ENCODE assay signal across 1 cellular context in the genomic region with DNA sequence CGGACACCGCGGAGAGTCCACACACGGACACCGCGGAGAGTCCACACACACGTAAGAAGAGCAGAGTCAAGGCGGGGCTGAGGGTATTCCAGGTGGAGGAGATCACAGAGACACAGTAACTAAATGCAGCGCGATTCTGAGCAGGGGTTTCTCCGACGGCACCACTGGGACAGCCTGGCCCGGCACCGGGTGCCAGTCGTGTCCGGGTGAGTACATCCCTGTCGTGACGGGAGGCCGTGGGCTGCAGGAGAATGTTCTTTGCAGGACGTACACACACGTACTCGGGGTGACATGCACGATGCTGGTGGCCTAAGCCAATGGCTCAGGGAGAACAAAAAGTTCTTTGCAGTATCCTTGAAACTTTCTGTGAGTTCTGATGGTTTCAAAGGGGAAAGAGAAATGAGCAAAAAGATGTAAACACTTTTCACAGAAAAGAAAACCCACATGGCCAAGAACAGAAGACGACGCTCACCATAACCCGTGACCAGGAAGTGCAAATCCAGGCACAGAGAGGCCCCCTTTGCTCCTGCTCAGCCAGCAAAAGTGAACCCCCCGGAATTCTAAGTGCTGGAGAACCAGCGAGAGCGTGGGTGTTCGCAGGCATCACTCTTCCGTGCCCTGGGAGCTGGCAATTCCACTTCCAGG.
TF ChIP-seq lines count a peak whose summit lies in the region.

No MANE protein-coding gene starts in this region.

TF ChIP-seq in IMR-90, 13 proteins besides CTCF, POLR2A, EP300 and RAD21:
- TF ChIP-seq, protein P1, sequence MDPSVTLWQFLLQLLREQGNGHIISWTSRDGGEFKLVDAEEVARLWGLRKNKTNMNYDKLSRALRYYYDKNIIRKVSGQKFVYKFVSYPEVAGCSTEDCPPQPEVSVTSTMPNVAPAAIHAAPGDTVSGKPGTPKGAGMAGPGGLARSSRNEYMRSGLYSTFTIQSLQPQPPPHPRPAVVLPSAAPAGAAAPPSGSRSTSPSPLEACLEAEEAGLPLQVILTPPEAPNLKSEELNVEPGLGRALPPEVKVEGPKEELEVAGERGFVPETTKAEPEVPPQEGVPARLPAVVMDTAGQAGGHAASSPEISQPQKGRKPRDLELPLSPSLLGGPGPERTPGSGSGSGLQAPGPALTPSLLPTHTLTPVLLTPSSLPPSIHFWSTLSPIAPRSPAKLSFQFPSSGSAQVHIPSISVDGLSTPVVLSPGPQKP (IDR thresholded peaks at IDR 0.05; ENCODE audit: borderline replicate concordance, low read depth, low read length): no peak
- TF ChIP-seq MAFK (IDR thresholded peaks at IDR 0.05; ENCODE audit: low read depth, low read length): no peak
- TF ChIP-seq BHLHE40 (IDR thresholded peaks at IDR 0.05; ENCODE audit: low read depth, low read length): no peak
- no peak for TF ChIP-seq SMC3 (IDR thresholded peaks at IDR 0.05; ENCODE audit: low read depth, low read length)
- no peak for TF ChIP-seq RFX5 (IDR thresholded peaks at IDR 0.05; ENCODE audit: low read depth, low read length)
- no peak for TF ChIP-seq FOS (IDR thresholded peaks at IDR 0.05; ENCODE audit: low read depth, low read length)
- TF ChIP-seq CHD1 (IDR thresholded peaks at IDR 0.05; ENCODE audit: low read depth, low read length): no peak
- no peak for TF ChIP-seq CEBPB (IDR thresholded peaks at IDR 0.05; ENCODE audit: low read depth, low read length)
- TF ChIP-seq NFE2L2 (IDR thresholded peaks at IDR 0.05; ENCODE audit: low read depth, low read length): no peak
- TF ChIP-seq MAZ (IDR thresholded peaks at IDR 0.05; ENCODE audit: borderline replicate concordance, low read depth, low read length): no peak
- TF ChIP-seq USF2 (IDR thresholded peaks at IDR 0.05; ENCODE audit: low read depth, low read length): no peak
- no peak for TF ChIP-seq RCOR1 (IDR thresholded peaks at IDR 0.05; ENCODE audit: insufficient replicate concordance, low read length)
- TF ChIP-seq MXI1 (IDR thresholded peaks at IDR 0.05; ENCODE audit: borderline replicate concordance, low read depth, low read length): no peak
